ENCODE assay signal across 32 cellular contexts in genomic region chr2:67240507-67240906, GRCh38.
A peak's percentile ranks its signal among the peaks of the same experiment; 100 is the strongest.
DNase-seq lines count a peak whose midpoint lies in the region; ATAC-seq, FAIRE-seq and TF ChIP-seq lines count a peak whose summit lies in the region.
"Had no signal": no experiment of that assay in that cellular context is flagged by ENCODE, and none has a peak within 500 bp of the region (broad histone marks: within the 10 kb centered on the region; RNA-seq: fewer than 3 reads in every experiment).

No MANE protein-coding gene starts in this region.

- no peaks in the 10 kb centered on the region for H3K36me3 ChIP-seq in HepG2 (replicated peaks in 1 of 2; ENCODE audit: control insufficient read depth in 1 of 2, insufficient read depth in 2 of 2, low read length in 2 of 2)
- H3K36me3 ChIP-seq in right lobe of liver = no peaks in the 10 kb centered on the region
- no peaks in the 10 kb centered on the region for H3K36me3 ChIP-seq in SJCRH30
- H3K36me3 ChIP-seq: BE2C, esophagus muscularis mucosa, gastrocnemius medialis, ovary had no signal

- intact Hi-C loops in HepG2 (cut with micrococcal nuclease; ENCODE audit: unreplicated experiment) (no loop called here), right lobe of liver (cut with DNase I) (no loop called here)

- POLR2A ChIA-PET in HepG2 (lab: Yijun Ruan, JAX) = no interaction called here

- H3K4me3 ChIP-seq in HepG2 (replicated peaks in 1 of 3; ENCODE audit: insufficient read depth in 1 of 3, low read depth in 2 of 3, low read length in 3 of 3) (no peak overlapping the region), right lobe of liver (no peak overlapping the region), fibroblast of pulmonary artery (replicated peaks; ENCODE audit: low read depth, low read length) (no peak overlapping the region), SJCRH30 (no peak overlapping the region)
- H3K4me3 ChIP-seq: esophagus muscularis mucosa, gastrocnemius medialis, GM12878, ovary, smooth muscle cell, testis had no signal

- in situ Hi-C loops in HepG2 (cut with HindIII; ENCODE audit: extremely low pct_ligation_motif_present, low pct_unique_long_range_greater_than_20kb) = no loop called here

- no peak for TF ChIP-seq EP300 in HepG2 (IDR thresholded peaks at IDR 0.05; ENCODE audit: low read depth in 2 of 2, low read length in 2 of 2)
- no peak for TF ChIP-seq EP300 in HepG2 (CRISPR knock-in tag; IDR thresholded peaks at IDR 0.05; ENCODE audit: borderline replicate concordance)

- no peak for TF ChIP-seq CTCF in HepG2 (CRISPR knock-in tag; IDR thresholded peaks at IDR 0.05)
- TF ChIP-seq CTCF in right lobe of liver (IDR thresholded peaks at IDR 0.05) = no peak
- no peak for TF ChIP-seq CTCF in fibroblast of pulmonary artery (IDR thresholded peaks at IDR 0.05; ENCODE audit: low read length, missing control alignments)

- H4K20me1 ChIP-seq in HepG2 (ENCODE audit: insufficient read depth, low read length) = no peaks in the 10 kb centered on the region

- H3K9ac ChIP-seq in HepG2 (ENCODE audit: insufficient read depth, low read depth, low read length) = no peak overlapping the region
- H3K9ac ChIP-seq: KMS-11 had no signal

- H3K79me2 ChIP-seq in HepG2 (ENCODE audit: insufficient read depth, low read length) = no peaks in the 10 kb centered on the region

- DNase-seq in HepG2 (ENCODE audit: low spot score) = no peak
- DNase-seq in right lobe of liver = no peak
- peak; percentile 18 for DNase-seq in RPMI7951 (ENCODE audit: low read depth)
- peak; percentile 35 for DNase-seq in fibroblast of pulmonary artery (ENCODE audit: low read depth)
- DNase-seq in iPS-NIHi11 (ENCODE audit: low spot score) = no peak
- no peak for DNase-seq in SJCRH30
- DNase-seq in HT-29 (ENCODE audit: low spot score) = no peak
- DNase-seq: ACHN; activated CD4-positive, alpha-beta T cell treated with anti-CD3 and anti-CD28 coated beads, Interleukin-2, amount 50 U/mL, for 4 hours; activated CD8-positive, alpha-beta memory T cell treated with anti-CD3 and anti-CD28 coated beads, Interleukin-2, amount 10 ng/mL, durations not matched to agents 7 days and 5 days; activated gamma-delta T cell; activated naive CD8-positive, alpha-beta T cell treated with anti-CD3 and anti-CD28 coated beads, Interleukin-2, amount 10 ng/mL, durations not matched to agents 7 days and 5 days; activated T-cell treated with anti-CD3 and anti-CD28 coated beads, Interleukin-2, amount 50 U/mL, for 4 hours; BE2C; CD8-positive, alpha-beta T cell; effector memory CD8-positive, alpha-beta T cell; gastrocnemius medialis; hippocampal formation; NCI-H2029; NCI-H526; ovary; SHP77; stimulated activated CD4-positive, alpha-beta T cell treated with anti-CD3 and anti-CD28 coated beads, Interleukin-1b, Interleukin-23, amount 100 ng/mL, for 48 hours; stimulated activated naive CD8-positive, alpha-beta T cell treated with anti-CD3 and anti-CD28 coated beads, Interleukin-15, Interleukin-2, amounts not matched to agents 100 U/mL and 50 U/mL, for 24 hours; testis had no signal

- no peak for TF ChIP-seq POLR2A in HepG2 (IDR thresholded peaks at IDR 0.05; ENCODE audit: insufficient read depth in 1 of 2, low read depth in 2 of 2, low read length in 2 of 2)
- TF ChIP-seq POLR2A in right lobe of liver (IDR thresholded peaks at IDR 0.05) = no peak

- 37% methylated on average over 2 of the region's 2 CpGs for WGBS in HepG2 (ENCODE audit: low lambda C conversion rate)
- WGBS in right lobe of liver (ENCODE audit: insufficient coverage, low coverage, low lambda C conversion rate, missing lambda C conversion rate) = 75% methylated on average over 1 of the region's 2 CpGs

- no peak overlapping the region for H3K4me2 ChIP-seq in HepG2 (ENCODE audit: low read depth, low read length)
- H3K4me2 ChIP-seq: KMS-11, smooth muscle cell had no signal

- H3K4me1 ChIP-seq in HepG2 (ENCODE audit: insufficient read depth, low read length) (no peaks in the 10 kb centered on the region), right lobe of liver (no peaks in the 10 kb centered on the region), SJCRH30 (no peaks in the 10 kb centered on the region)
- H3K4me1 ChIP-seq: BE2C, gastrocnemius medialis, testis had no signal

- TF ChIP-seq RAD21 in HepG2 (CRISPR knock-in tag; IDR thresholded peaks at IDR 0.05) = no peak

- H3K9me3 ChIP-seq in HepG2 (ENCODE audit: low read length) = no peaks in the 10 kb centered on the region
- no peaks in the 10 kb centered on the region for H3K9me3 ChIP-seq in right lobe of liver
- H3K9me3 ChIP-seq in SJCRH30 (replicated peaks) = no peaks in the 10 kb centered on the region
- H3K9me3 ChIP-seq: BE2C, esophagus muscularis mucosa, gastrocnemius medialis, ovary, testis had no signal

- H2AFZ ChIP-seq in HepG2 (ENCODE audit: low read length) = no peak overlapping the region

- ATAC-seq in HepG2 (no peak), right lobe of liver (no peak), GM21737 (IDR thresholded peaks at IDR 0.05; ENCODE audit: unreplicated experiment) (no peak)
- ATAC-seq: activated CD4-positive, CD25-positive, alpha-beta regulatory T cell treated with anti-CD3 and anti-CD28 coated beads, Interleukin-2, amount 50 U/mL, for 24 hours; activated CD8-positive, alpha-beta memory T cell treated with anti-CD3 and anti-CD28 coated beads, Interleukin-2, amount 10 ng/mL, durations not matched to agents 7 days and 5 days; activated T-cell treated with anti-CD3 and anti-CD28 coated beads, Interleukin-2, amount 50 U/mL, for 4 hours; CD8-positive, alpha-beta T cell; effector memory CD8-positive, alpha-beta T cell; gastrocnemius medialis; GM12878; Panc1; stimulated activated naive CD8-positive, alpha-beta T cell treated with anti-CD3 and anti-CD28 coated beads, Interleukin-15, Interleukin-2, amounts not matched to agents 100 U/mL and 50 U/mL, for 24 hours had no signal

- CTCF ChIA-PET in HepG2 (lab: Yijun Ruan, JAX; ENCODE audit: low intra/inter-chr PET ratio, low total read pairs) = no interaction called here

- no peak for FAIRE-seq in HepG2 (lab: Jason Lieb, UNC)
- FAIRE-seq: GM12878 had no signal

- no peak overlapping the region for H3K27ac ChIP-seq in HepG2 (ENCODE audit: extremely low read length, insufficient read depth, low read length)
- H3K27ac ChIP-seq in right lobe of liver = no peak overlapping the region
- no peak overlapping the region for H3K27ac ChIP-seq in SJCRH30
- H3K27ac ChIP-seq: esophagus muscularis mucosa, gastrocnemius medialis, KMS-11, ovary, testis had no signal

- no TSS peak for BruUV-seq in HepG2 (replicated peaks; lab: Mats Ljungman, UMichigan)

- H3K27me3 ChIP-seq in HepG2 (ENCODE audit: control insufficient read depth in 1 of 2, insufficient read depth in 2 of 2, low read length in 2 of 2) (no peaks in the 10 kb centered on the region), right lobe of liver (no peaks in the 10 kb centered on the region), SJCRH30 (no peaks in the 10 kb centered on the region; the same call in 1 of the 2 replicates)
- H3K27me3 ChIP-seq: BE2C, esophagus muscularis mucosa, gastrocnemius medialis, ovary, testis had no signal

TF ChIP-seq in HepG2, 621 proteins besides CTCF, POLR2A, EP300 and RAD21 (continues in another document):
- TF ChIP-seq SATB2 (CRISPR knock-in tag; IDR thresholded peaks at IDR 0.05) = no peak
- no peak for TF ChIP-seq ZNF549 (CRISPR knock-in tag; IDR thresholded peaks at IDR 0.05)
- TF ChIP-seq ZNF513 (CRISPR knock-in tag; conservative IDR thresholded peaks at IDR 0.05) = no peak
- TF ChIP-seq HINFP (CRISPR knock-in tag; IDR thresholded peaks at IDR 0.05; ENCODE audit: low read depth) = no peak
- TF ChIP-seq MAFF (IDR thresholded peaks at IDR 0.05; ENCODE audit: low read depth, low read length) = peak; percentile 47; the same call in 1 of the 2 replicates
- no peak for TF ChIP-seq SCMH1 (CRISPR knock-in tag; IDR thresholded peaks at IDR 0.05; ENCODE audit: borderline replicate concordance)
- no peak for TF ChIP-seq IRF2 (CRISPR knock-in tag; IDR thresholded peaks at IDR 0.05)
- peak; percentile 33; the same call in 1 of the 2 replicates for TF ChIP-seq NFE2L2 (IDR thresholded peaks at IDR 0.05; ENCODE audit: low read length)
- no peak for TF ChIP-seq ZNF749 (CRISPR knock-in tag; IDR thresholded peaks at IDR 0.05; ENCODE audit: borderline replicate concordance)
- TF ChIP-seq MAFK (conservative IDR thresholded peaks at IDR 0.05 in 1 of 2, IDR thresholded peaks at IDR 0.05 in 1 of 2; ENCODE audit: low read length in 2 of 2) = peak; percentile 51 to 56; a peak in 3 of 4 replicates
- TF ChIP-seq ZNF562 (CRISPR knock-in tag; IDR thresholded peaks at IDR 0.05; ENCODE audit: borderline replicate concordance) = no peak

Comparison
In these comparisons a context has a peak if more than half of its experiments do, and no peak if none do; other contexts are left out.
1. DNase-seq: peak in RPMI7951 (single experiment) and fibroblast of pulmonary artery (single experiment); none in HepG2 (single experiment), right lobe of liver (0 of 3), iPS-NIHi11 (single experiment), SJCRH30 (0 of 2) and HT-29 (single experiment).